In the genomic region with DNA sequence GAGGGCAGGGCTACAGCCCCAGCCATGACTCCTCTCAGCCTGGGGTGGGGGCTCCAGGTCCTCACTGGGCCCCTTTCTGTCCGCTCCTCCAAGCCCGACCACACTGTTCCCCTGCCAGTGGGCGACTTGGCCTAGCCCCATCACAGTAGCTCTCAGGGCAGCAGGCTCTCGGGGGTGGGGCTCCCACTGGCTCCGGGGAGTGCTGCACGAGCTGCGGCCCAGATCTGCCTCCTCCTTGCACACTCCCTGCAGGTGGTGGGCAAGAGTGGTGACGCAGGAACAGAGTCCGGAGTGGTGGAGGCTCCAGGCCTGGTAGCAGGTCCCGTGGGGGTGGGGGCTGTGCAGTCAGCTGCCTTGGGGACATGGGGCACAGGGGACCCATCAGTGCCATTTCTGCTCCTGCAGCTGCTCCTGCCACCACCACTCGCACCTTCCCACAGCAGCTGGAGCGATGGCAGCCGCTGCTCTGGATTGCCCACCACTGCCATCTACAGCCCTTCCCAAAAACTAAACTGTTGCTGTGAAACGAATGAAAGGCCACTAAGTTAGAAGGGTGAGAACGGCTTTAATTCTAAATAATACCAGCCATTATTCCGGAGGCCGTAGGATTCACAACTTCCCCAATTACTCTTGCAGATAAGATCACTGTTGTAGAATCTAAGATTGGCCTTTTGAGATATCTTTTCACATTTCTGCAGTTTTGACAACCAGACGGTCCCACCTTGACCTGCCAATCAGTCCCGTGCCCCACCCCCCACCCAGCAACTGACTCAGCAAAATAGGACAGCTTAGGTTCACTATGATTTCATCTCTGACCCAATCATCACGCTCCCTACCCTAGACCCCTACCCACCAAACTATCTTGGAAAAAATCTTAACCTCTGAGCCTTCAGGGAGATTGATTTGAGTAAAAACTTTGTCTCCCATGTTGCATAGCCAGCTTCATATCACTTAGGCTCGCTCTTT, we compare ENCODE assay signal across 18 cellular contexts.
A peak's percentile ranks its signal among the peaks of the same experiment; 100 is the strongest.
DNase-seq lines count a peak whose midpoint lies in the region; ATAC-seq, FAIRE-seq and TF ChIP-seq lines count a peak whose summit lies in the region.
"Had no signal": no experiment of that assay in that cellular context is flagged by ENCODE, and none has a peak within 500 bp of the region (broad histone marks: within the 10 kb centered on the region; RNA-seq: fewer than 3 reads in every experiment).

No MANE protein-coding gene starts in this region.

- H3K27me3 ChIP-seq in left ventricle myocardium inferior (ENCODE audit: low read depth), result no peaks in the 10 kb centered on the region
- H3K27me3 ChIP-seq in upper lobe of left lung, result no peaks in the 10 kb centered on the region
- no peaks in the 10 kb centered on the region for H3K27me3 ChIP-seq in small intestine (ENCODE audit: control insufficient read depth in 2 of 2, insufficient read depth in 2 of 2, low read length in 2 of 2)
- H3K27me3 ChIP-seq: neutrophil had no signal

- WGBS in upper lobe of left lung, 2 donors, result 81 to 91% methylated on average over 13 to 16 of the region's 21 CpGs
- WGBS in small intestine, 3 donors, result 81 to 85% (median 81%) methylated on average over 20 to 21 of the region's 21 CpGs

- H3K9me3 ChIP-seq in left ventricle myocardium inferior (replicated peaks) (peaks cover 7% of the 10 kb centered on the region), upper lobe of left lung (no peaks in the 10 kb centered on the region), small intestine (ENCODE audit: control insufficient read depth, low read depth) (no peaks in the 10 kb centered on the region)
- H3K9me3 ChIP-seq: neutrophil had no signal

- no peaks in the 10 kb centered on the region for H3K36me3 ChIP-seq in left ventricle myocardium inferior
- no peaks in the 10 kb centered on the region for H3K36me3 ChIP-seq in upper lobe of left lung
- H3K36me3 ChIP-seq in small intestine (ENCODE audit: control insufficient read depth in 2 of 2, insufficient read depth in 2 of 2, low read length in 2 of 2), result no peaks in the 10 kb centered on the region
- H3K36me3 ChIP-seq: neutrophil had no signal

- intact Hi-C loops in left ventricle myocardium inferior (cut with micrococcal nuclease) (no loop called here), left cardiac atrium (cut with DNase I) (no loop called here)

- no peak for FAIRE-seq in small intestine (lab: Jason Lieb, UNC)
- FAIRE-seq: bronchial epithelial cell had no signal

- TF ChIP-seq POLR2A in upper lobe of left lung (IDR thresholded peaks at IDR 0.05), result no peak

- H3K27ac ChIP-seq in left ventricle myocardium inferior (replicated peaks) (no peak overlapping the region), upper lobe of left lung (no peak overlapping the region), small intestine (ENCODE audit: low read depth in 1 of 2, low read length in 1 of 2) (no peak overlapping the region)
- H3K27ac ChIP-seq: GM23248, neutrophil had no signal

- ATAC-seq in left cardiac atrium (no peak), upper lobe of left lung (ENCODE audit: low FRiP score in 2 of 2) (peak; percentile 34 to 46), HG03457 (IDR thresholded peaks at IDR 0.05; ENCODE audit: unreplicated experiment) (no peak)
- ATAC-seq: activated CD4-positive, alpha-beta T cell treated with anti-CD3 and anti-CD28 coated beads for 36 hours; effector memory CD8-positive, alpha-beta T cell; stimulated activated effector memory CD8-positive, alpha-beta T cell treated with anti-CD3 and anti-CD28 coated beads, Interleukin-12 subunit alpha, Interleukin-12 subunit beta, amount 100 ng/mL, for 72 hours had no signal

- TF ChIP-seq CTCF in left ventricle myocardium inferior (IDR thresholded peaks at IDR 0.05; ENCODE audit: borderline replicate concordance) (peak; percentile 9), upper lobe of left lung (IDR thresholded peaks at IDR 0.05) (no peak)

- H3K4me3 ChIP-seq in left ventricle myocardium inferior, result no peak overlapping the region
- H3K4me3 ChIP-seq in upper lobe of left lung, result no peak overlapping the region
- H3K4me3 ChIP-seq in small intestine (ENCODE audit: low read depth in 1 of 2, low read length in 2 of 2), result no peak overlapping the region
- H3K4me3 ChIP-seq: GM23248 had no signal

- DNase-seq in left ventricle myocardium inferior, result no peak
- DNase-seq in left cardiac atrium, result no peak
- DNase-seq in NCI-H748 (lab: John Stamatoyannopoulos, UW; ENCODE audit: unreplicated experiment), result peak; percentile 81
- DNase-seq in iPS-NIHi7 (ENCODE audit: extremely low spot score), result peak; percentile 41
- DNase-seq in upper lobe of left lung, result peak in 1 of 2 donors; percentile 56
- DNase-seq in small intestine, result no peak
- DNase-seq in Ammon's horn (ENCODE audit: low spot score), result no peak
- DNase-seq: activated CD4-positive, alpha-beta T cell treated with anti-CD3 and anti-CD28 coated beads for 36 hours; activated T-cell treated with anti-CD3 and anti-CD28 coated beads for 4 hours; effector memory CD8-positive, alpha-beta T cell; GM23248; NCI-H1048; NCI-H774; T-helper 2 cell had no signal

- no peaks in the 10 kb centered on the region for H3K4me1 ChIP-seq in left ventricle myocardium inferior
- no peaks in the 10 kb centered on the region for H3K4me1 ChIP-seq in upper lobe of left lung
- H3K4me1 ChIP-seq in small intestine (ENCODE audit: control insufficient read depth in 2 of 2, insufficient read depth in 1 of 2, low read depth in 1 of 2, low read length in 1 of 2), result no peaks in the 10 kb centered on the region

- TF ChIP-seq EP300 in upper lobe of left lung (IDR thresholded peaks at IDR 0.05), result no peak

Comparison
In these comparisons a context has a peak if more than half of its experiments do, and no peak if none do; other contexts are left out.
1. DNase-seq: peak in NCI-H748 (single experiment) and iPS-NIHi7 (single experiment); none in left ventricle myocardium inferior (single experiment), left cardiac atrium (single experiment), small intestine (single experiment) and Ammon's horn (single experiment).
2. ATAC-seq: peak in upper lobe of left lung (2 of 2); none in left cardiac atrium (0 of 2) and HG03457 (single experiment).